ENCODE assay signal across 9 cellular contexts in genomic region chr2:44016282-44016681, GRCh38. TPM values are rescaled to one million over a fixed set of nuclear protein-coding genes. Genes with fewer than 3 reads are reported as not detected.
DNase-seq lines count a peak whose midpoint lies in the region; ATAC-seq and FAIRE-seq lines count a peak whose summit lies in the region.
"Had no signal": no experiment of that assay in that cellular context is flagged by ENCODE, and none has a peak within 500 bp of the region (broad histone marks: within the 10 kb centered on the region; RNA-seq: fewer than 3 reads in every experiment).

No MANE protein-coding gene starts in this region.

- ATAC-seq in Right ventricle myocardium superior (ENCODE audit: poor library complexity) (no peak), Right ventricle myocardium inferior (no peak)

- intact Hi-C loops in Right ventricle myocardium superior (cut with DNase I): no loop called here
- intact Hi-C loops in Right ventricle myocardium inferior (cut with DNase I): no loop called here

- no peak overlapping the region for H3K4me3 ChIP-seq in iPS DF 6.9 (ENCODE audit: low read length)
- H3K4me3 ChIP-seq in effector memory CD4-positive, alpha-beta T cell (ENCODE audit: insufficient read depth, low read depth, low read length, poor library complexity, severe bottlenecking): no peak overlapping the region
- H3K4me3 ChIP-seq: lung had no signal

- H3K27me3 ChIP-seq in iPS DF 6.9 (ENCODE audit: control insufficient read depth, insufficient read depth, low read length): no peaks in the 10 kb centered on the region
- no peaks in the 10 kb centered on the region for H3K27me3 ChIP-seq in effector memory CD4-positive, alpha-beta T cell (replicated peaks; ENCODE audit: control insufficient read depth, insufficient read depth, low read length, poor library complexity, severe bottlenecking)

- WGBS in iPS DF 6.9 (ENCODE audit: insufficient coverage, insufficient read length): no CpG with 5 or more reads among the region's 6 CpGs

- DNase-seq in Right ventricle myocardium superior (peak; percentile 62), Right ventricle myocardium inferior (ENCODE audit: missing footprints) (no peak), iPS DF 6.9 (ENCODE audit: low read depth, low spot score) (peak; percentile 55), urothelium cell line (ENCODE audit: low spot score) (peak; percentile 63), NCI-H1048 (lab: John Stamatoyannopoulos, UW) (no peak), NCI-H1105 (lab: John Stamatoyannopoulos, UW) (no peak)
- peak; percentile 39 to 50 for DNase-seq in activated T-cell treated with anti-CD3 and anti-CD28 coated beads, Interleukin-2, amount 50 U/mL, for 48 hours
- no peak for DNase-seq in effector memory CD4-positive, alpha-beta T cell

- no peak overlapping the region for H3K27ac ChIP-seq in iPS DF 6.9 (ENCODE audit: low read length)
- no peak overlapping the region for H3K27ac ChIP-seq in effector memory CD4-positive, alpha-beta T cell (ENCODE audit: insufficient read depth, low read length, poor library complexity, severe bottlenecking)

- FAIRE-seq in urothelium cell line (lab: Jason Lieb, UNC): peak; percentile 62

- 0 out of 2 replicates have a peak, but pooled peaks cover 1% of the 10 kb centered on the region for H3K4me1 ChIP-seq in iPS DF 6.9 (ENCODE audit: control insufficient read depth, insufficient read depth, low read length)
- H3K4me1 ChIP-seq in effector memory CD4-positive, alpha-beta T cell (ENCODE audit: control insufficient read depth, insufficient read depth, low read length, poor library complexity, severe bottlenecking): no peaks in the 10 kb centered on the region

- no peaks in the 10 kb centered on the region for H3K36me3 ChIP-seq in iPS DF 6.9 (ENCODE audit: control insufficient read depth, insufficient read depth, low read length)
- H3K36me3 ChIP-seq in effector memory CD4-positive, alpha-beta T cell (ENCODE audit: control insufficient read depth, insufficient read depth, low read length): no peaks in the 10 kb centered on the region

- no peaks in the 10 kb centered on the region for H3K9me3 ChIP-seq in iPS DF 6.9 (ENCODE audit: control insufficient read depth, insufficient read depth, low read length)
- no peaks in the 10 kb centered on the region for H3K9me3 ChIP-seq in effector memory CD4-positive, alpha-beta T cell (ENCODE audit: control insufficient read depth, low read length)

RNA-seq across cellular contexts. Expression of gene LRPPRC, which starts 20.5 kb away (rescaled TPM):
- total RNA-seq in Right ventricle myocardium superior: 90.3 TPM
- total RNA-seq in Right ventricle myocardium inferior: 83.9 TPM

Comparison
In these comparisons a context has a peak if more than half of its experiments do, and no peak if none do; other contexts are left out.
1. DNase-seq: peak in Right ventricle myocardium superior (single experiment), activated T-cell treated with anti-CD3 and anti-CD28 coated beads, Interleukin-2, amount 50 U/mL, for 48 hours (2 of 2), iPS DF 6.9 (single experiment) and urothelium cell line (single experiment); none in Right ventricle myocardium inferior (single experiment), NCI-H1048 (single experiment), NCI-H1105 (single experiment) and effector memory CD4-positive, alpha-beta T cell (0 of 3).